8 cellular contexts compared by ENCODE assay signal in genomic region chr4:1793496-1793840, GRCh38. TPM values are rescaled to one million over a fixed set of nuclear protein-coding genes. Genes with fewer than 3 reads are reported as not detected.
A peak's percentile ranks its signal among the peaks of the same experiment; 100 is the strongest.
DNase-seq lines count a peak whose midpoint lies in the region; ATAC-seq lines count a peak whose summit lies in the region.

No MANE protein-coding gene starts in this region.

- peak; percentile 37 to 39 for DNase-seq in activated T-cell treated with anti-CD3 and anti-CD28 coated beads, Interleukin-2, amount 50 U/mL, for 72 hours
- DNase-seq in right cardiac atrium (peak; percentile 68 to 85 (median 84)), germinal center (ENCODE audit: low spot score) (no peak), cerebellum (ENCODE audit: low spot score) (no peak)
- peak; percentile 45 for DNase-seq in stimulated activated CD4-positive, alpha-beta T cell treated with anti-CD3 and anti-CD28 coated beads, Interleukin-4, amount 100 ng/mL, for 1 hour

- no peaks in the 10 kb centered on the region for H3K4me1 Mint-ChIP-seq in activated T-cell treated with anti-CD3 and anti-CD28 coated beads, Interleukin-2, amount 50 U/mL, for 72 hours (ENCODE audit: low read depth)

- H3K4me3 ChIP-seq in right cardiac atrium (ENCODE audit: low read length), result peak overlapping the region; percentile 78

- H3K27ac ChIP-seq in right cardiac atrium (ENCODE audit: low read length), result no peak overlapping the region

- H3K27me3 ChIP-seq in right cardiac atrium (ENCODE audit: control insufficient read depth, insufficient read depth), result no peaks in the 10 kb centered on the region

- no peak overlapping the region for H3K4me3 Mint-ChIP-seq in activated T-cell treated with anti-CD3 and anti-CD28 coated beads, Interleukin-2, amount 50 U/mL, for 72 hours

- H3K27ac Mint-ChIP-seq in activated T-cell treated with anti-CD3 and anti-CD28 coated beads, Interleukin-2, amount 50 U/mL, for 72 hours, result no peak overlapping the region

- WGBS in right cardiac atrium, result 1% methylated on average over 41 of the region's 44 CpGs

- H3K9ac ChIP-seq in ES-I3 (ENCODE audit: low read depth, low read length), result peak overlapping the region; percentile 69; the same call in 1 of the 2 replicates

- intact Hi-C loops in right cardiac atrium (cut with DNase I), result no loop called here

- H3K4me1 ChIP-seq in ES-I3 (ENCODE audit: insufficient read depth, low read length) (no peaks in the 10 kb centered on the region; the same call in 1 of the 2 replicates), right cardiac atrium (ENCODE audit: control insufficient read depth, insufficient read depth, low read length) (no peaks in the 10 kb centered on the region)

- H3K9me3 Mint-ChIP-seq in activated T-cell treated with anti-CD3 and anti-CD28 coated beads, Interleukin-2, amount 50 U/mL, for 72 hours, result no peaks in the 10 kb centered on the region

- peaks cover 11% of the 10 kb centered on the region for H3K27me3 Mint-ChIP-seq in activated T-cell treated with anti-CD3 and anti-CD28 coated beads, Interleukin-2, amount 50 U/mL, for 72 hours (ENCODE audit: low read depth)

- peak; percentile 23 for ATAC-seq in HG03521 (IDR thresholded peaks at IDR 0.05; ENCODE audit: unreplicated experiment)
- peak; percentile 55 to 59 for ATAC-seq in activated T-cell treated with anti-CD3 and anti-CD28 coated beads, Interleukin-2, amount 50 U/mL, for 72 hours (replicated peaks in 1 of 2)
- ATAC-seq in right cardiac atrium, result peak; percentile 25 to 34
- no peak for ATAC-seq in GM21526 (IDR thresholded peaks at IDR 0.05; ENCODE audit: low FRiP score, unreplicated experiment)

- H3K36me3 ChIP-seq in ES-I3 (ENCODE audit: insufficient read depth, low read length), result no peaks in the 10 kb centered on the region

- no peaks in the 10 kb centered on the region for H3K9me3 ChIP-seq in ES-I3 (ENCODE audit: control insufficient read depth, insufficient read depth, low read length)
- H3K9me3 ChIP-seq in right cardiac atrium (ENCODE audit: control insufficient read depth, low read length), result no peaks in the 10 kb centered on the region

- H3K36me3 Mint-ChIP-seq in activated T-cell treated with anti-CD3 and anti-CD28 coated beads, Interleukin-2, amount 50 U/mL, for 72 hours (ENCODE audit: insufficient read depth in 2 of 2), result no peaks in the 10 kb centered on the region

RNA-seq across cellular contexts. Expression of gene FGFR3, which starts 0.4 kb away (rescaled TPM):
- under 1 TPM in 1 of 2 donors, not detected in 1; 0.36 TPM for total RNA-seq in activated T-cell treated with anti-CD3 and anti-CD28 coated beads, Interleukin-2, amount 50 U/mL, for 72 hours
- total RNA-seq in right cardiac atrium, result 10 to 100 TPM in 1 of 4 donors, 1 to 10 TPM in 3; 6.4 to 17.5 (median 8.8) TPM
- polyA plus RNA-seq in right cardiac atrium, result 4.5 TPM
- total RNA-seq in cerebellum, result 6.5 TPM

Comparison
In these comparisons a context has a peak if more than half of its experiments do, and no peak if none do; other contexts are left out.
1. DNase-seq: peak in activated T-cell treated with anti-CD3 and anti-CD28 coated beads, Interleukin-2, amount 50 U/mL, for 72 hours (2 of 2), right cardiac atrium (3 of 3) and stimulated activated CD4-positive, alpha-beta T cell treated with anti-CD3 and anti-CD28 coated beads, Interleukin-4, amount 100 ng/mL, for 1 hour (single experiment); none in germinal center (single experiment) and cerebellum (single experiment).